ENCODE assay signal across 10 cellular contexts in the genomic region with DNA sequence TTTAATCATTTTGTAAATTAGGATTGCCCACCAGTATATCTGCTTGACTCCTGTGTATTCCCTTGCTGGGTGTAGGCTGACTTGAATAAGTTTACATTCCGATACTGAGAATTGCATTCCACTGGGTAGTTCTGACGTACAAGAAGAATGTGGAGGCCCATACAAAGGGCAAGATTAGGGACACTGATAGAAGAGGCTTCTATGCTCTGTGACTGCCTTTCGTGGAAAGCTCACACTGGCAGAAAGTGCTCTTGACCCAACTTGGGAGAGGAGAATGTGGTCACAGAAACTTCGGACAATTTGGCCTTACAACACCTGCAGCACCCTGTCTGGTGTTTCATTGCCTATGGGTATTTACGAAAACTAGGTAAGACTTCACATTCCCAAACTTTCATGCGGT.
DNase-seq lines count a peak whose midpoint lies in the region; ATAC-seq and TF ChIP-seq lines count a peak whose summit lies in the region.
"Had no signal": no experiment of that assay in that cellular context is flagged by ENCODE, and none has a peak within 500 bp of the region (broad histone marks: within the 10 kb centered on the region; RNA-seq: fewer than 3 reads in every experiment).

No MANE protein-coding gene starts in this region.

- no peak overlapping the region for H3K9ac ChIP-seq in HUES48 (ENCODE audit: low read depth, low read length)

- TF ChIP-seq POLR2A in thyroid gland (IDR thresholded peaks at IDR 0.05): no peak

- ATAC-seq in HG03139 (IDR thresholded peaks at IDR 0.05; ENCODE audit: unreplicated experiment): no peak
- no peak for ATAC-seq in HG02759 (IDR thresholded peaks at IDR 0.05; ENCODE audit: unreplicated experiment)
- ATAC-seq: naive thymus-derived CD8-positive, alpha-beta T cell had no signal

- intact Hi-C loops in thyroid gland (cut with DNase I): no loop called here

- no peaks in the 10 kb centered on the region for H3K9me3 ChIP-seq in HUES48 (ENCODE audit: control insufficient read depth, insufficient read depth, low read length)
- H3K9me3 ChIP-seq in thyroid gland: no peaks in the 10 kb centered on the region

- peaks cover 68% of the 10 kb centered on the region for H3K4me1 ChIP-seq in HUES48 (ENCODE audit: control insufficient read depth, insufficient read depth, low read length)
- H3K4me1 ChIP-seq in thyroid gland: peaks cover 23 to 27% of the 10 kb centered on the region in 2 donors

- TF ChIP-seq CTCF in kidney epithelial cell (IDR thresholded peaks at IDR 0.05; ENCODE audit: insufficient read depth, low read length, poor library complexity, severe bottlenecking): no peak
- no peak for TF ChIP-seq CTCF in thyroid gland (IDR thresholded peaks at IDR 0.05)

- peak overlapping the region; percentile 16; the same call in 1 of the 2 replicates for H3K4me3 ChIP-seq in HUES48 (ENCODE audit: low read depth, low read length)
- no peak overlapping the region for H3K4me3 ChIP-seq in kidney epithelial cell (ENCODE audit: low read depth, low read length)
- no peak overlapping the region for H3K4me3 ChIP-seq in thyroid gland (replicated peaks in 1 of 3)

- 47 to 55% methylated on average over 6 of the region's 6 CpGs for WGBS in thyroid gland, 2 donors

- DNase-seq in dermis microvascular lymphatic vessel endothelial cell (ENCODE audit: low read depth in 2 of 2): peak; percentile 28 to 58
- DNase-seq in kidney epithelial cell (ENCODE audit: low read depth): peak; percentile 35
- DNase-seq in thyroid gland: no peak
- no peak for DNase-seq in NCI-H2227 treated with DMSO at 0.1 percent for 48 hours (lab: John Stamatoyannopoulos, UW)
- no peak for DNase-seq in nucleus accumbens (lab: John Stamatoyannopoulos, UW)
- DNase-seq: effector CD4-positive, alpha-beta T cell; naive thymus-derived CD8-positive, alpha-beta T cell had no signal

- H3K27ac ChIP-seq in HUES48 (ENCODE audit: low read depth, low read length) (peak overlapping the region; percentile 37), thyroid gland (peak overlapping the region in 2 of 3 donors; percentile 65 to 86)

- no peaks in the 10 kb centered on the region for H3K36me3 ChIP-seq in HUES48 (ENCODE audit: control insufficient read depth, insufficient read depth, low read length)
- no peaks in the 10 kb centered on the region for H3K36me3 ChIP-seq in kidney epithelial cell (ENCODE audit: control insufficient read depth, insufficient read depth, low read length)
- no peaks in the 10 kb centered on the region for H3K36me3 ChIP-seq in thyroid gland

- H3K27me3 ChIP-seq in HUES48 (ENCODE audit: control insufficient read depth, insufficient read depth, low read length): no peaks in the 10 kb centered on the region
- no peaks in the 10 kb centered on the region for H3K27me3 ChIP-seq in kidney epithelial cell (ENCODE audit: control insufficient read depth, insufficient read depth, low read length)
- no peaks in the 10 kb centered on the region for H3K27me3 ChIP-seq in thyroid gland

Comparison
In these comparisons a context has a peak if more than half of its experiments do, and no peak if none do; other contexts are left out.
1. DNase-seq: peak in dermis microvascular lymphatic vessel endothelial cell (2 of 2) and kidney epithelial cell (single experiment); none in thyroid gland (0 of 2), NCI-H2227 treated with DMSO at 0.1 percent for 48 hours (single experiment) and nucleus accumbens (0 of 56).